Comparison of ENCODE assay signal across 31 cellular contexts in the genomic region with DNA sequence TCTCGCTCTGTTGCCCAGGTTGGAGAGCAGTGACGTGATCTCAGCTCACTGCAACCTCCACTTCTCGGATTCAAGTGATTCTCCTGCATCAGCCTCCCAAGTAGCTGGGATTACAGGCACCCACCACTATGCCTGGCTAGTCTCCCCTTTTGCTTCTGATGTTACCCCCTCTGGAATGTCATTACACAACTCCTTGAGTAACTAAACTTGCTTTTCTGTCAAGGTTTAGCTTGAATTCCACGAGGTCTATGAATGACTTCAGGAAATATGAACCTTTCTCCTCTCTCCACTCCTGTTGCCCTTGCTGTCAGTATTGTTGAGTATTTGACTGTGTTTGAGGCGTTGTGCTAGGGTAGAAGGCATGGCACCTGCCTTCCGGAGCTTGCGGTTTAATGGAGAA.
"Had no signal": no experiment of that assay in that cellular context is flagged by ENCODE, and none has a peak within 500 bp of the region (broad histone marks: within the 10 kb centered on the region; RNA-seq: fewer than 3 reads in every experiment).

No MANE protein-coding gene starts in this region.

- H3K36me3 ChIP-seq: adrenal gland, ascending aorta, cardiac muscle cell, gastrocnemius medialis, neural progenitor cell, sigmoid colon, transverse colon had no signal

- H3K4me2 ChIP-seq: neural progenitor cell, smooth muscle cell had no signal

- H3K27me3 ChIP-seq: adrenal gland, ascending aorta, cardiac muscle cell, gastrocnemius medialis, neural progenitor cell, sigmoid colon, testis, transverse colon had no signal

- H3K36me3 Mint-ChIP-seq: activated naive CD4-positive, alpha-beta T cell treated with anti-CD3 and anti-CD28 coated beads, Interleukin-2, amount 50 U/mL, for 24 hours; neural progenitor cell had no signal

- H3K79me2 ChIP-seq: parathyroid adenoma had no signal

- H3K27me3 Mint-ChIP-seq: activated B cell treated with CpG ODN at 0.5 μM for 24 hours; activated CD4-positive, alpha-beta T cell treated with anti-CD3 and anti-CD28 coated beads for 36 hours; activated CD8-positive, alpha-beta memory T cell treated with anti-CD3 and anti-CD28 coated beads, Interleukin-2, amount 10 ng/mL, durations not matched to agents 7 days and 5 days; activated naive CD4-positive, alpha-beta T cell treated with anti-CD3 and anti-CD28 coated beads, Interleukin-2, amount 50 U/mL, for 24 hours; brain; effector memory CD8-positive, alpha-beta T cell; stimulated activated naive B cell treated with anti-CD40 and anti-IgM and Interleukin-4, amounts not matched to agents 10 μg/mL and 1 μg/mL and 100 μg/mL, for 72 hours had no signal

- H3K27ac ChIP-seq: adrenal gland, ascending aorta, cardiac muscle cell, gastrocnemius medialis, neural progenitor cell, parathyroid adenoma, psoas muscle, sigmoid colon, testis, transverse colon had no signal

- H2AFZ ChIP-seq: neural progenitor cell, parathyroid adenoma had no signal

- ATAC-seq: activated CD8-positive, alpha-beta memory T cell treated with anti-CD3 and anti-CD28 coated beads, Interleukin-2, amount 10 ng/mL, durations not matched to agents 7 days and 5 days; activated CD8-positive, alpha-beta T cell treated with anti-CD3 and anti-CD28 coated beads, Interleukin-2, amount 10 ng/mL, durations not matched to agents 7 days and 5 days; effector memory CD8-positive, alpha-beta T cell; gastrocnemius medialis; left cardiac atrium; left ventricle myocardium superior; mucosa of descending colon; psoas muscle; stimulated activated naive B cell treated with anti-CD40 and anti-IgM and Interleukin-4, amounts not matched to agents 10 μg/mL and 1 μg/mL and 100 μg/mL, for 72 hours had no signal

- H3K9me3 ChIP-seq: adrenal gland, ascending aorta, gastrocnemius medialis, mucosa of descending colon, psoas muscle, sigmoid colon, testis, transverse colon had no signal

- H3K9me3 Mint-ChIP-seq: activated B cell treated with CpG ODN at 0.5 μM for 24 hours; activated naive CD4-positive, alpha-beta T cell treated with anti-CD3 and anti-CD28 coated beads, Interleukin-2, amount 50 U/mL, for 24 hours; activated T-helper 2 cell treated with anti-CD3 and anti-CD28 coated beads, Interferon-gamma antibody, Interleukin-2, Interleukin-4, amounts not matched to agents 10 μg/mL and 5 μg/mL and 100 μg/mL, durations not matched to agents 14 hours and 24 hours and 36 hours; brain; effector memory CD8-positive, alpha-beta T cell; neural progenitor cell; stimulated activated naive B cell treated with anti-CD40 and anti-IgM and Interleukin-4, amounts not matched to agents 10 μg/mL and 1 μg/mL and 100 μg/mL, for 72 hours had no signal

- H3K4me1 ChIP-seq: adrenal gland, ascending aorta, gastrocnemius medialis, parathyroid adenoma, psoas muscle, transverse colon had no signal

- H3K4me1 Mint-ChIP-seq: activated B cell treated with CpG ODN at 0.5 μM for 24 hours; activated CD4-positive, alpha-beta T cell treated with anti-CD3 and anti-CD28 coated beads for 36 hours; activated CD8-positive, alpha-beta memory T cell treated with anti-CD3 and anti-CD28 coated beads, Interleukin-2, amount 10 ng/mL, durations not matched to agents 7 days and 5 days; activated naive CD4-positive, alpha-beta T cell treated with anti-CD3 and anti-CD28 coated beads, Interleukin-2, amount 50 U/mL, for 24 hours; neural progenitor cell had no signal

- DNase-seq: activated B cell treated with CpG ODN at 0.5 μM for 24 hours; activated CD4-positive, alpha-beta T cell treated with anti-CD3 and anti-CD28 coated beads for 36 hours; activated CD8-positive, alpha-beta memory T cell treated with anti-CD3 and anti-CD28 coated beads, Interleukin-2, amount 10 ng/mL, durations not matched to agents 7 days and 5 days; activated CD8-positive, alpha-beta T cell treated with anti-CD3 and anti-CD28 coated beads, Interleukin-2, amount 10 ng/mL, durations not matched to agents 7 days and 5 days; activated T-cell treated with anti-CD3 and anti-CD28 coated beads, Interleukin-2, amount 50 U/mL, for 48 hours; adrenal gland; cortex of kidney; effector memory CD8-positive, alpha-beta T cell; erythroblast; gastrocnemius medialis; glutamatergic neuron; left cardiac atrium; left ventricle myocardium superior; mucosa of descending colon; occipital lobe; psoas muscle; sigmoid colon; stimulated activated CD4-positive, alpha-beta T cell treated with anti-CD3 and anti-CD28 coated beads, Interleukin-1b, Interleukin-23, amount 100 ng/mL, for 48 hours; stimulated activated naive B cell treated with anti-CD40 and anti-IgM and Interleukin-4, amounts not matched to agents 10 μg/mL and 1 μg/mL and 100 μg/mL, for 72 hours; T-helper 1 cell; T1000; testis; transverse colon had no signal

- H3K4me3 ChIP-seq: adrenal gland, ascending aorta, cardiac muscle cell, gastrocnemius medialis, mucosa of descending colon, neural progenitor cell, psoas muscle, sigmoid colon, smooth muscle cell, testis, transverse colon had no signal

- H3K4me3 Mint-ChIP-seq: activated B cell treated with CpG ODN at 0.5 μM for 24 hours; activated CD4-positive, alpha-beta T cell treated with anti-CD3 and anti-CD28 coated beads for 36 hours; activated CD8-positive, alpha-beta memory T cell treated with anti-CD3 and anti-CD28 coated beads, Interleukin-2, amount 10 ng/mL, durations not matched to agents 7 days and 5 days; activated CD8-positive, alpha-beta T cell treated with anti-CD3 and anti-CD28 coated beads, Interleukin-2, amount 10 ng/mL, durations not matched to agents 7 days and 5 days; activated naive CD4-positive, alpha-beta T cell treated with anti-CD3 and anti-CD28 coated beads, Interleukin-2, amount 50 U/mL, for 24 hours; brain; effector memory CD8-positive, alpha-beta T cell; neural progenitor cell; stimulated activated naive B cell treated with anti-CD40 and anti-IgM and Interleukin-4, amounts not matched to agents 10 μg/mL and 1 μg/mL and 100 μg/mL, for 72 hours had no signal

- H3K9ac ChIP-seq: neural progenitor cell, parathyroid adenoma had no signal

- H3K27ac Mint-ChIP-seq: activated B cell treated with CpG ODN at 0.5 μM for 24 hours; activated CD4-positive, alpha-beta T cell treated with anti-CD3 and anti-CD28 coated beads for 36 hours; activated CD8-positive, alpha-beta memory T cell treated with anti-CD3 and anti-CD28 coated beads, Interleukin-2, amount 10 ng/mL, durations not matched to agents 7 days and 5 days; activated CD8-positive, alpha-beta T cell treated with anti-CD3 and anti-CD28 coated beads, Interleukin-2, amount 10 ng/mL, durations not matched to agents 7 days and 5 days; activated T-helper 2 cell treated with anti-CD3 and anti-CD28 coated beads, Interferon-gamma antibody, Interleukin-2, Interleukin-4, amounts not matched to agents 10 μg/mL and 5 μg/mL and 100 μg/mL, durations not matched to agents 14 hours and 24 hours and 36 hours; neural progenitor cell; stimulated activated naive B cell treated with anti-CD40 and anti-IgM and Interleukin-4, amounts not matched to agents 10 μg/mL and 1 μg/mL and 100 μg/mL, for 72 hours had no signal
